In the genomic region with DNA sequence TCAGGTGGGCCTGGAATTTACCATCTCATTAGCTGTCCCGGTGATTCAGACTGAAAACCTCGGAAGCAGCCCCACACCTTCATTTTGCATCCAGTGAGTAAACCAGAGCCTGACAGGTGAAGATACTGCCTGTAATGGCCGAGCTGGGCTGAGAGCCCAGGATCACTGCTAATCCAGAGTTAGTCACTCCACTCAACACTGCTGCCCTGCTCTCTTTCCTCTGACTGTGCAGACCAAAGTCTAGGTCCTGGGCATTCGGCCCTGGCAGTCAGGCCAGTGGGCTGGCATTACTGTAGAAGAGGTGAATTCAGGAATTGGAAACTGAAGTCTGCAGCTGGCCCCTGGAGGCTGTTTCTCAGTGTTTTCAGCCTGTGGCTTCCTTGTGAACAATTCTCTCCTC, we compare ENCODE assay signal across 16 cellular contexts. TPM values are rescaled to one million over a fixed set of nuclear protein-coding genes. Genes with fewer than 3 reads are reported as not detected.
A peak's percentile ranks its signal among the peaks of the same experiment; 100 is the strongest.
DNase-seq lines count a peak whose midpoint lies in the region; ATAC-seq, FAIRE-seq and TF ChIP-seq lines count a peak whose summit lies in the region.
"Had no signal": no experiment of that assay in that cellular context is flagged by ENCODE, and none has a peak within 500 bp of the region (broad histone marks: within the 10 kb centered on the region; RNA-seq: fewer than 3 reads in every experiment).

No MANE protein-coding gene starts in this region.

- no peak overlapping the region for H3K27ac Mint-ChIP-seq in activated T-cell treated with anti-CD3 and anti-CD28 coated beads, Interleukin-2, amount 50 U/mL, for 24 hours
- H3K27ac Mint-ChIP-seq: activated T-helper 17 cell treated with anti-CD3 and anti-CD28 coated beads, Interleukin-2, amount 50 U/mL, for 72 hours had no signal

- H3K9me3 ChIP-seq in A549 (no peaks in the 10 kb centered on the region), lung (ENCODE audit: control insufficient read depth in 2 of 2, insufficient read depth in 1 of 2, low read length in 1 of 2) (no peaks in the 10 kb centered on the region)

- H3K27ac ChIP-seq in A549 (peak overlapping the region; percentile 95 to 99), epithelial cell of prostate (peak overlapping the region; percentile 52), lung (ENCODE audit: low read depth in 1 of 2, low read length in 1 of 2) (no peak overlapping the region)
- H3K27ac ChIP-seq: cardiac muscle cell had no signal

- ATAC-seq in A549 (peak in 1 of 2 experiments; percentile 17; a peak in 2 of 6 replicates), lung (ENCODE audit: insufficient read depth, low FRiP score) (peak; percentile 9), GM18868 (IDR thresholded peaks at IDR 0.05; ENCODE audit: unreplicated experiment) (no peak)
- ATAC-seq: activated T-helper 17 cell treated with anti-CD3 and anti-CD28 coated beads, Interleukin-2, amount 50 U/mL, for 72 hours had no signal

- no peaks in the 10 kb centered on the region for H3K9me3 Mint-ChIP-seq in activated T-cell treated with anti-CD3 and anti-CD28 coated beads, Interleukin-2, amount 50 U/mL, for 24 hours
- H3K9me3 Mint-ChIP-seq: activated T-helper 17 cell treated with anti-CD3 and anti-CD28 coated beads, Interleukin-2, amount 50 U/mL, for 72 hours; neural crest cell had no signal

- 69% methylated on average over 4 of the region's 4 CpGs for WGBS in A549 (ENCODE audit: missing lambda C conversion rate)
- WGBS in lung, 2 donors = 87 to 92% methylated on average over 4 of the region's 4 CpGs

- no peak for TF ChIP-seq RAD21 in A549 (conservative IDR thresholded peaks at IDR 0.05 in 1 of 2, IDR thresholded peaks at IDR 0.05 in 1 of 2)

- POLR2A ChIA-PET in A549 (lab: Yijun Ruan, JAX) = no interaction called here

- TF ChIP-seq CTCF in A549 (IDR thresholded peaks at IDR 0.05) (no peak), lung (IDR thresholded peaks at IDR 0.05; ENCODE audit: control extremely low read depth, extremely low read depth) (no peak)

- no peak overlapping the region for H3K4me3 ChIP-seq in A549
- no peak overlapping the region for H3K4me3 ChIP-seq in lung
- H3K4me3 ChIP-seq: cardiac muscle cell had no signal

- no peak for FAIRE-seq in A549 (lab: Jason Lieb, UNC)
- FAIRE-seq: islet of Langerhans had no signal

- no peaks in the 10 kb centered on the region for H3K36me3 ChIP-seq in lung (ENCODE audit: control insufficient read depth in 2 of 2, insufficient read depth in 2 of 2, low read length in 2 of 2)
- H3K36me3 ChIP-seq: cardiac muscle cell had no signal

- H3K4me1 ChIP-seq in A549 (peaks cover 24% of the 10 kb centered on the region), lung (ENCODE audit: control insufficient read depth in 2 of 2, insufficient read depth in 2 of 2, low read length in 2 of 2) (peaks cover 3 to 9% of the 10 kb centered on the region in 2 donors)

- no peak overlapping the region for H3K4me3 Mint-ChIP-seq in activated T-cell treated with anti-CD3 and anti-CD28 coated beads, Interleukin-2, amount 50 U/mL, for 24 hours
- H3K4me3 Mint-ChIP-seq: activated T-helper 17 cell treated with anti-CD3 and anti-CD28 coated beads, Interleukin-2, amount 50 U/mL, for 72 hours; neural crest cell had no signal

- H3K4me1 Mint-ChIP-seq in activated T-cell treated with anti-CD3 and anti-CD28 coated beads, Interleukin-2, amount 50 U/mL, for 24 hours (ENCODE audit: low read depth) = no peaks in the 10 kb centered on the region
- H3K4me1 Mint-ChIP-seq: activated T-helper 17 cell treated with anti-CD3 and anti-CD28 coated beads, Interleukin-2, amount 50 U/mL, for 72 hours had no signal

- H3K36me3 Mint-ChIP-seq in activated T-cell treated with anti-CD3 and anti-CD28 coated beads, Interleukin-2, amount 50 U/mL, for 24 hours (ENCODE audit: low read depth) = no peaks in the 10 kb centered on the region

- DNase-seq in A549 (ENCODE audit: low read depth in 1 of 2, low spot score in 1 of 2) (peak in 1 of 2 experiments; percentile 38), LoVo (ENCODE audit: low spot score) (peak; percentile 11), epithelial cell of prostate (ENCODE audit: low read depth, low spot score) (peak; percentile 49), lung (ENCODE audit: low spot score) (no peak), NCI-H748 (lab: John Stamatoyannopoulos, UW; ENCODE audit: unreplicated experiment) (no peak)
- DNase-seq in activated effector memory CD4-positive, alpha-beta T cell treated with Interleukin-2 at 50 U/mL for 16 hours = no peak
- DNase-seq in activated T-cell treated with anti-CD3 and anti-CD28 coated beads, Interleukin-2, amount 50 U/mL, for 24 hours = no peak
- DNase-seq: activated CD4-positive, alpha-beta T cell treated with anti-CD3 and anti-CD28 coated beads for 4 hours; erythroblast; KG1; NCI-H2081 had no signal

- H3K27me3 ChIP-seq in lung (ENCODE audit: control insufficient read depth, insufficient read depth) = no peaks in the 10 kb centered on the region
- H3K27me3 ChIP-seq: cardiac muscle cell had no signal

- no peak for TF ChIP-seq EP300 in A549 (IDR thresholded peaks at IDR 0.05)

- peaks cover 3% of the 10 kb centered on the region for H3K27me3 Mint-ChIP-seq in activated T-cell treated with anti-CD3 and anti-CD28 coated beads, Interleukin-2, amount 50 U/mL, for 24 hours
- H3K27me3 Mint-ChIP-seq: activated T-helper 17 cell treated with anti-CD3 and anti-CD28 coated beads, Interleukin-2, amount 50 U/mL, for 72 hours had no signal

- CTCF ChIA-PET in A549 (lab: Yijun Ruan, JAX) = interaction anchor here (14.3 kb wide), 1 partner anchor 311 kb away, joined by 318 read pairs; no protein-coding TSS in a partner anchor

- TF ChIP-seq POLR2A in A549 (IDR thresholded peaks at IDR 0.05; ENCODE audit: low read length) = no peak

- H3K4me2 ChIP-seq in A549 = peak overlapping the region; percentile 1; the same call in 1 of the 3 replicates

TF ChIP-seq in A549, 52 proteins besides CTCF, POLR2A, EP300 and RAD21:
- TF ChIP-seq, protein P1, sequence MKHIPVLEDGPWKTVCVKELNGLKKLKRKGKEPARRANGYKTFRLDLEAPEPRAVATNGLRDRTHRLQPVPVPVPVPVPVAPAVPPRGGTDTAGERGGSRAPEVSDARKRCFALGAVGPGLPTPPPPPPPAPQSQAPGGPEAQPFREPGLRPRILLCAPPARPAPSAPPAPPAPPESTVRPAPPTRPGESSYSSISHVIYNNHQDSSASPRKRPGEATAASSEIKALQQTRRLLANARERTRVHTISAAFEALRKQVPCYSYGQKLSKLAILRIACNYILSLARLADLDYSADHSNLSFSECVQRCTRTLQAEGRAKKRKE (CRISPR knock-in tag; IDR thresholded peaks at IDR 0.05; ENCODE audit: low read depth) = no peak
- no peak for TF ChIP-seq MYC (IDR thresholded peaks at IDR 0.05; ENCODE audit: borderline replicate concordance, low read length)
- TF ChIP-seq CHD2 (IDR thresholded peaks at IDR 0.05; ENCODE audit: low read length, partially characterized antibody) = no peak
- TF ChIP-seq MAFK (IDR thresholded peaks at IDR 0.05; ENCODE audit: partially characterized antibody) = no peak
- no peak for TF ChIP-seq FOXS1 (CRISPR knock-in tag; IDR thresholded peaks at IDR 0.05)
- no peak for TF ChIP-seq ZC3H11A (IDR thresholded peaks at IDR 0.05)
- TF ChIP-seq KDM1A (IDR thresholded peaks at IDR 0.05; ENCODE audit: low read depth) = no peak
- no peak for TF ChIP-seq JUN (IDR thresholded peaks at IDR 0.05)
- TF ChIP-seq ESRRA (IDR thresholded peaks at IDR 0.05; ENCODE audit: borderline replicate concordance, low read length) = no peak
- no peak for TF ChIP-seq SREBF2 (IDR thresholded peaks at IDR 0.05)
- no peak for TF ChIP-seq TP53 (CRISPR knock-in tag; IDR thresholded peaks at IDR 0.05)
- TF ChIP-seq FOSL2 (IDR thresholded peaks at IDR 0.05) = no peak
- TF ChIP-seq FOSL2 (CRISPR knock-in tag; IDR thresholded peaks at IDR 0.05) = no peak
- no peak for TF ChIP-seq HOXA7 (CRISPR knock-in tag; IDR thresholded peaks at IDR 0.05)
- TF ChIP-seq CBX8 (IDR thresholded peaks at IDR 0.05) = no peak
- no peak for TF ChIP-seq POLR2AphosphoS2 (conservative IDR thresholded peaks at IDR 0.05; ENCODE audit: low read length)
TF ChIP-seq in A549: peak in this region for 0.

RNA-seq across cellular contexts. Expression of a gene that starts 44.3 kb away (rescaled TPM):
- polyA plus RNA-seq in A549 (2011; rRNA removed) = 7.9 and 10.2 TPM in 2 replicates
- polyA plus RNA-seq in A549 (2012; cell fraction: cytosol; rRNA removed) = 2.9 and 3.0 TPM in 2 replicates
- polyA plus RNA-seq in A549 (2012; cell fraction: nucleus; rRNA removed) = 1.7 and 3.3 TPM in 2 replicates
- 4.4 to 5.2 TPM (median 4.9 TPM) in 3 replicates for polyA plus RNA-seq in A549 (2017; fragmentation: RNase III; extraction: RNeasy Plus Mini Kit Qiagen cat#74134 plus additional on column Dnase treatment)
- 1.6 and 1.8 TPM in 2 replicates for polyA minus RNA-seq in A549 (2011; rRNA and poly(A)+ RNA removed)
- 1 to 10 TPM; 3.2 to 3.9 TPM for total RNA-seq in lung
- polyA plus RNA-seq in lung = 1 to 10 TPM; 1.6 to 2.1 TPM

Comparison
In these comparisons a context has a peak if more than half of its experiments do, and no peak if none do; other contexts are left out.
1. DNase-seq: peak in LoVo (single experiment) and epithelial cell of prostate (single experiment); none in lung (single experiment), NCI-H748 (single experiment), activated effector memory CD4-positive, alpha-beta T cell treated with Interleukin-2 at 50 U/mL for 16 hours (single experiment) and activated T-cell treated with anti-CD3 and anti-CD28 coated beads, Interleukin-2, amount 50 U/mL, for 24 hours (single experiment).
2. H3K27ac ChIP-seq: peak in A549 (2 of 2) and epithelial cell of prostate (single experiment); none in lung (0 of 2).